Comparison of ENCODE assay signal across 22 cellular contexts in genomic region chr17:44467108-44467507, GRCh38. TPM values are rescaled to one million over a fixed set of nuclear protein-coding genes. Genes with fewer than 3 reads are reported as not detected.
A peak's percentile ranks its signal among the peaks of the same experiment; 100 is the strongest.
DNase-seq lines count a peak whose midpoint lies in the region; ATAC-seq, FAIRE-seq and TF ChIP-seq lines count a peak whose summit lies in the region.
"Had no signal": no experiment of that assay in that cellular context is flagged by ENCODE, and none has a peak within 500 bp of the region (broad histone marks: within the 10 kb centered on the region; RNA-seq: fewer than 3 reads in every experiment).

No MANE protein-coding gene starts in this region.

- peaks cover 3% of the 10 kb centered on the region; the same call in 1 of the 2 replicates for H3K9me3 ChIP-seq in SK-N-MC (ENCODE audit: low read depth, low read length)
- H3K9me3 ChIP-seq in fibroblast of lung (ENCODE audit: control insufficient read depth, insufficient read depth, low read depth, low read length): no peaks in the 10 kb centered on the region
- H3K9me3 ChIP-seq: gastroesophageal sphincter, tibial artery had no signal

- ATAC-seq in HG03521 (IDR thresholded peaks at IDR 0.05; ENCODE audit: unreplicated experiment) (no peak), GM19397 (IDR thresholded peaks at IDR 0.05; ENCODE audit: unreplicated experiment) (no peak)
- ATAC-seq: activated naive CD4-positive, alpha-beta T cell treated with anti-CD3 and anti-CD28 coated beads, Interleukin-2, amount 50 U/mL, for 72 hours; gastroesophageal sphincter; naive thymus-derived CD4-positive, alpha-beta T cell had no signal

- no peaks in the 10 kb centered on the region for H3K27me3 ChIP-seq in fibroblast of lung (ENCODE audit: control insufficient read depth, insufficient read depth, low read length)
- H3K27me3 ChIP-seq: gastroesophageal sphincter, tibial artery had no signal

- H3K79me2 ChIP-seq in fibroblast of lung (ENCODE audit: control insufficient read depth, insufficient read depth, low read length): peaks cover 28% of the 10 kb centered on the region

- in situ Hi-C loops in GM13976 (cut with MboI; ENCODE audit: low sequenced_read_pairs, unreplicated experiment): no loop called here

- H4K20me1 ChIP-seq in fibroblast of lung (ENCODE audit: control insufficient read depth, extremely low read depth, insufficient read depth, low read length): no peaks in the 10 kb centered on the region

- no peaks in the 10 kb centered on the region for H3K4me1 ChIP-seq in fibroblast of lung (ENCODE audit: control insufficient read depth, extremely low read depth, insufficient read depth, low read length)

- no peak for DNase-seq in GM18507 (ENCODE audit: extremely low spot score, insufficient read length, low read depth)
- no peak for DNase-seq in SK-N-MC (ENCODE audit: low read depth, low spot score)
- no peak for DNase-seq in fibroblast of lung (ENCODE audit: low read depth in 2 of 2)
- peak; percentile 2 for DNase-seq in pons (ENCODE audit: low spot score)
- no peak for DNase-seq in foreskin fibroblast
- no peak for DNase-seq in GM13976 (ENCODE audit: low spot score)
- DNase-seq: activated CD4-positive, alpha-beta memory T cell treated with anti-CD3 and anti-CD28 coated beads for 36 hours; activated T-cell treated with anti-CD3 and anti-CD28 coated beads, Interleukin-2, amount 50 U/mL, for 48 hours; DND-41; mammary epithelial cell; naive thymus-derived CD4-positive, alpha-beta T cell; NCI-H1436 treated with DMSO at 0.1 percent for 48 hours; NCI-H69; SHP77 treated with DMSO at 0.1 percent for 48 hours; tibial artery had no signal

- FAIRE-seq in GM18507 (lab: Jason Lieb, UNC): peak; percentile 74
- FAIRE-seq: H1 had no signal

- H3K4me2 ChIP-seq in fibroblast of lung (ENCODE audit: extremely low read depth, insufficient read depth, low read length): peak overlapping the region; percentile 81

- H3K36me3 ChIP-seq in SK-N-MC (ENCODE audit: insufficient read depth, low read length) (peaks cover 30% of the 10 kb centered on the region), fibroblast of lung (ENCODE audit: control insufficient read depth, insufficient read depth, low read length) (peaks cover 2% of the 10 kb centered on the region)

- no peak overlapping the region for H3K9ac ChIP-seq in SK-N-MC (ENCODE audit: insufficient read length)
- H3K9ac ChIP-seq in fibroblast of lung (ENCODE audit: insufficient read depth, low read length): no peak overlapping the region

- H3K4me3 ChIP-seq in SK-N-MC (no peak overlapping the region), fibroblast of lung (replicated peaks in 1 of 4; ENCODE audit: control extremely low read depth in 1 of 4, insufficient read depth in 1 of 4, low read depth in 3 of 4, low read length in 4 of 4) (peak overlapping the region in 2 of 4 experiments; percentile 5 to 11), foreskin fibroblast (ENCODE audit: low read depth in 1 of 2, low read length in 2 of 2) (no peak overlapping the region)
- H3K4me3 ChIP-seq: coronary artery, gastroesophageal sphincter, tibial artery had no signal

- H2AFZ ChIP-seq in fibroblast of lung (ENCODE audit: low read length): no peak overlapping the region

- H3K27ac ChIP-seq in SK-N-MC: 0 out of 2 replicates have a peak overlapping the region, but pooled peaks have one; percentile 5
- no peak overlapping the region for H3K27ac ChIP-seq in fibroblast of lung (ENCODE audit: insufficient read depth, low read length)
- H3K27ac ChIP-seq: coronary artery, gastroesophageal sphincter, VCaP had no signal

- TF ChIP-seq CTCF in fibroblast of lung (conservative IDR thresholded peaks at IDR 0.05 in 1 of 2, IDR thresholded peaks at IDR 0.05 in 1 of 2; ENCODE audit: low read depth in 1 of 2, low read length in 2 of 2) (no peak), foreskin fibroblast (IDR thresholded peaks at IDR 0.05; ENCODE audit: low read depth, low read length) (no peak), GM13976 (IDR thresholded peaks at IDR 0.05; ENCODE audit: borderline replicate concordance, control extremely low read depth, extremely low read depth, insufficient read depth, missing control alignments) (no peak)

RNA-seq across cellular contexts. Expression of gene GPATCH8, which starts 36.1 kb away (rescaled TPM):
- 13.4 and 19.3 TPM in 2 replicates for total RNA-seq in fibroblast of lung
- 13.7 and 14.0 TPM in 2 replicates for polyA plus RNA-seq in fibroblast of lung
- polyA plus RNA-seq in fibroblast of lung (2012): 11.7 and 15.1 TPM in 2 replicates
- polyA minus RNA-seq in fibroblast of lung (ENCODE audit: low replicate concordance): 17.9 and 21.9 TPM in 2 replicates
